Comparison of ENCODE assay signal across 34 cellular contexts in the genomic region with DNA sequence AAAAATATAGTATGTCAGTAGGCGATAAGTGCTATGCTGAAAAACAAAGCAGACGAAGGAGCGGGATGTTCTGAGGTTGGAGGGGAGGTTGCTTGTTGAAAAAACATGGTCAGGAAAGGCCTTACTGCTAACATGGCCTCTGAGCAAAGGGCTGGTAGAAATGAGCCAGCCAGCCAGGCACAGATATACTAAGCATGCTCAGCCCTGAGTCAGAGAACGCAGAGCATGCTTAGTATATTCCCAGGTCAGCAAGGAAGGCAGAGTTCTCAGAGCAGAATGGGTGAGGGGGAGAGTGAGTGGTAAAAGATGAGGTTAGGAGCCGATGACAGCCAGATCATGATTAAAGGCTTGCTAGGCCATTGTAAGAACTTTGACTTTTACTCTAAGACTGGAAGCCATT. TPM values are rescaled to one million over a fixed set of nuclear protein-coding genes. Genes with fewer than 3 reads are reported as not detected.
DNase-seq lines count a peak whose midpoint lies in the region; ATAC-seq and TF ChIP-seq lines count a peak whose summit lies in the region.
"Had no signal": no experiment of that assay in that cellular context is flagged by ENCODE, and none has a peak within 500 bp of the region (broad histone marks: within the 10 kb centered on the region; RNA-seq: fewer than 3 reads in every experiment).

No MANE protein-coding gene starts in this region.

- ATAC-seq in HG03175 (IDR thresholded peaks at IDR 0.05; ENCODE audit: unreplicated experiment): no peak
- ATAC-seq: A549; esophagus mucosa; HCT116; Panc1; sciatic nerve; stimulated activated naive CD8-positive, alpha-beta T cell treated with anti-CD3 and anti-CD28 coated beads, Interleukin-15, amount 100 ng/mL, for 72 hours had no signal

- no peaks in the 10 kb centered on the region for H3K27me3 Mint-ChIP-seq in CD4-positive, alpha-beta memory T cell
- H3K27me3 Mint-ChIP-seq: activated naive CD8-positive, alpha-beta T cell treated with anti-CD3 and anti-CD28 coated beads for 36 hours; CD4-positive, CD25-positive, alpha-beta regulatory T cell; memory B cell; stimulated activated naive CD8-positive, alpha-beta T cell treated with anti-CD3 and anti-CD28 coated beads, Interleukin-15, amount 100 ng/mL, for 72 hours had no signal

- no peak overlapping the region for H3K4me3 Mint-ChIP-seq in CD4-positive, alpha-beta memory T cell
- H3K4me3 Mint-ChIP-seq: activated naive CD8-positive, alpha-beta T cell treated with anti-CD3 and anti-CD28 coated beads for 36 hours; CD4-positive, CD25-positive, alpha-beta regulatory T cell; memory B cell; stimulated activated naive CD8-positive, alpha-beta T cell treated with anti-CD3 and anti-CD28 coated beads, Interleukin-15, amount 100 ng/mL, for 72 hours had no signal

- peaks cover 9% of the 10 kb centered on the region for H3K36me3 ChIP-seq in WERI-Rb-1
- peaks cover 3% of the 10 kb centered on the region; the same call in 1 of the 2 replicates for H3K36me3 ChIP-seq in BE2C
- no peaks in the 10 kb centered on the region for H3K36me3 ChIP-seq in CD4-positive, alpha-beta memory T cell (ENCODE audit: insufficient read depth, low read length)

- H3K27me3 ChIP-seq in WERI-Rb-1 (ENCODE audit: insufficient read depth, low read depth, severe bottlenecking) (no peaks in the 10 kb centered on the region), BE2C (no peaks in the 10 kb centered on the region)
- no peaks in the 10 kb centered on the region for H3K27me3 ChIP-seq in CD4-positive, alpha-beta memory T cell (ENCODE audit: insufficient read depth, low read length)
- H3K27me3 ChIP-seq: ascending aorta, SJSA1, vagina had no signal

- H3K27ac ChIP-seq in WERI-Rb-1: peak overlapping the region; percentile 42
- no peak overlapping the region for H3K27ac ChIP-seq in CD4-positive, alpha-beta memory T cell (ENCODE audit: low read depth, low read length)
- H3K27ac ChIP-seq: A549, ascending aorta, SJSA1, vagina, VCaP had no signal

- H3K4me1 Mint-ChIP-seq in CD4-positive, alpha-beta memory T cell: peaks cover 13 to 26% (median 19%) of the 10 kb centered on the region in 4 donors

- H3K9me3 Mint-ChIP-seq in CD4-positive, alpha-beta memory T cell: peaks cover 0 to 23% (median 10%) of the 10 kb centered on the region in 8 donors

- H3K9me3 ChIP-seq in WERI-Rb-1 (ENCODE audit: severe bottlenecking): peaks cover 4% of the 10 kb centered on the region
- no peaks in the 10 kb centered on the region for H3K9me3 ChIP-seq in BE2C
- H3K9me3 ChIP-seq in CD4-positive, alpha-beta memory T cell (ENCODE audit: control insufficient read depth in 1 of 2, low read length in 2 of 2): no peaks in the 10 kb centered on the region
- H3K9me3 ChIP-seq: vagina had no signal

- H3K27ac Mint-ChIP-seq in CD4-positive, alpha-beta memory T cell: no peak overlapping the region
- H3K27ac Mint-ChIP-seq: activated naive CD8-positive, alpha-beta T cell treated with anti-CD3 and anti-CD28 coated beads for 36 hours; CD4-positive, CD25-positive, alpha-beta regulatory T cell; memory B cell; stimulated activated naive CD8-positive, alpha-beta T cell treated with anti-CD3 and anti-CD28 coated beads, Interleukin-15, amount 100 ng/mL, for 72 hours had no signal

- peaks cover 39 to 42% of the 10 kb centered on the region in 2 donors for H3K36me3 Mint-ChIP-seq in CD4-positive, alpha-beta memory T cell

- no peak for TF ChIP-seq CTCF in WERI-Rb-1 (IDR thresholded peaks at IDR 0.05; ENCODE audit: low read depth, low read length)
- TF ChIP-seq CTCF in fibroblast of pulmonary artery (IDR thresholded peaks at IDR 0.05; ENCODE audit: low read length, missing control alignments): no peak
- no peak for TF ChIP-seq CTCF in BE2C (IDR thresholded peaks at IDR 0.05; ENCODE audit: low read depth, low read length)
- no peak for TF ChIP-seq CTCF in GM10248 (IDR thresholded peaks at IDR 0.05; ENCODE audit: control extremely low read depth, extremely low read depth, low read depth, missing control alignments)

- intact Hi-C loops in CD4-positive, alpha-beta memory T cell (cut with micrococcal nuclease): no loop called here

- CTCF ChIA-PET in GM10248 (lab: Yijun Ruan, JAX): no interaction called here
- CTCF ChIA-PET in CD4-positive, alpha-beta memory T cell (lab: Charles Lee; ENCODE audit: partially characterized antibody): no interaction called here

- H3K4me3 ChIP-seq in WERI-Rb-1 (ENCODE audit: low read depth, low read length): no peak overlapping the region
- H3K4me3 ChIP-seq in fibroblast of pulmonary artery (replicated peaks; ENCODE audit: low read depth, low read length): no peak overlapping the region
- no peak overlapping the region for H3K4me3 ChIP-seq in BE2C (ENCODE audit: low read depth, low read length)
- H3K4me3 ChIP-seq in CD4-positive, alpha-beta memory T cell (ENCODE audit: low read length in 2 of 2): no peak overlapping the region
- H3K4me3 ChIP-seq: A549, ascending aorta, SJSA1, vagina had no signal

- DNase-seq in ELR (ENCODE audit: low read depth) (peak; percentile 2), WERI-Rb-1 (peak; percentile 15), fibroblast of pulmonary artery (ENCODE audit: low read depth) (peak; percentile 29), iris pigment epithelial cell (ENCODE audit: low read depth) (peak; percentile 41), BE2C (no peak), GM10248 (ENCODE audit: extremely low spot score) (no peak)
- no peak for DNase-seq in CD4-positive, alpha-beta memory T cell
- DNase-seq: activated CD4-positive, alpha-beta T cell treated with anti-CD3 and anti-CD28 coated beads for 48 hours; activated effector memory CD4-positive, alpha-beta T cell treated with anti-CD3 and anti-CD28 coated beads, Interleukin-2, amount 50 U/mL, for 16 hours; activated naive CD8-positive, alpha-beta T cell treated with anti-CD3 and anti-CD28 coated beads for 36 hours; caudate nucleus; CD4-positive, CD25-positive, alpha-beta regulatory T cell; DND-41; hippocampal formation; NCI-H1092; NCI-H1694; NCI-H446 treated with DMSO at 0.1 percent for 48 hours; NCI-H774; posterior cingulate gyrus; stimulated activated CD4-positive, alpha-beta T cell treated with anti-CD3 and anti-CD28 coated beads, Interleukin-12 subunit alpha, Interleukin-12 subunit beta, amount 100 ng/mL, for 4 hours; stimulated activated CD4-positive, alpha-beta T cell treated with anti-CD3 and anti-CD28 coated beads, Interleukin-2, amount 100 ng/mL, for 48 hours; stimulated activated naive CD8-positive, alpha-beta T cell treated with anti-CD3 and anti-CD28 coated beads, Interleukin-15, amount 100 ng/mL, for 72 hours; T-helper 9 cell had no signal

- POLR2A ChIA-PET in GM10248 (lab: Yijun Ruan, JAX): no interaction called here
- POLR2A ChIA-PET in CD4-positive, alpha-beta memory T cell (lab: Charles Lee; ENCODE audit: partially characterized antibody): no interaction called here

- peaks cover 6% of the 10 kb centered on the region for H3K4me1 ChIP-seq in BE2C
- H3K4me1 ChIP-seq in CD4-positive, alpha-beta memory T cell (ENCODE audit: insufficient read depth, low read length): no peaks in the 10 kb centered on the region
- H3K4me1 ChIP-seq: A549, ascending aorta, SJSA1, vagina had no signal

RNA-seq across cellular contexts. Expression of a gene that starts 36.7 kb away (rescaled TPM):
- 10.7 TPM for polyA plus RNA-seq in BE2C (2012; ENCODE audit: insufficient read depth, insufficient read length, low read depth)
- 10 to 100 TPM; 46.3 to 50.6 TPM for total RNA-seq in CD4-positive, alpha-beta memory T cell
- 1 to 10 TPM in 1 of 2 donors, under 1 TPM in 1; 0.81 to 6.7 TPM for polyA plus RNA-seq in CD4-positive, alpha-beta memory T cell

Comparison
In these comparisons a context has a peak if more than half of its experiments do, and no peak if none do; other contexts are left out.
1. DNase-seq: peak in ELR (single experiment), WERI-Rb-1 (single experiment), fibroblast of pulmonary artery (single experiment) and iris pigment epithelial cell (single experiment); none in BE2C (single experiment), GM10248 (single experiment) and CD4-positive, alpha-beta memory T cell (0 of 5).